In the genomic region with DNA sequence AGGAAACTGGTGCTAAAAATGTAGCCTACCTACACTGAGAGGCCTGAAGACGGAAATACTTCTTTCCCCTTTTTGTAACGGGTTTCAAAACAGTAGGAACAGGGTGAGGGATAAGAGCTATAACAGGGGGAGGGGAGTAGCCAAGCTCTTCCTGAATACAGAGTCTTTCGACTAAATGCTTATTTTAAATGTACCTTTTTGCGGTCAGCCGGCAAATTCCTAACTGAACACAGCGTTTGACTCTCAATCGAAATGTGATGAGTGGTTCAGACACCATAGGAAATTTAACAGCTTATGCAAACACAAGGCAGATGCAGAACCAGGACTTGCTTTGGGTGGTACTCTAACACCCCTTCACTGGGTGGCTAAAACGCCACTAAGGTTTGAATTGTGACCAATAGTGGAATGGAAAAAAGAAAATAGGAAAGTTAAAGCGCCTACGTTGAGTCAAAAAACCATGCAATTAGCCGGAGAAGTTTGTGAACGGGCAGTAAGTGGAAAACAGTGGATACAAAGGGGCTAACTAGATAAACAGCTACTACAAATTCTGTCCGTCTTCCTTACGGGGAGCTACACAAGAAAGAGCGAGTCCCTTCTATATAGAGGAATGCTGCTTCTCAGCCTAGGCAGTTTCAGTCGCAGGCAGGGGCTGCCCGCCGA, we compare ENCODE assay signal across 2 cellular contexts.
TF ChIP-seq lines count a peak whose summit lies in the region.

No MANE protein-coding gene starts in this region.

TF ChIP-seq in A549, 52 proteins besides CTCF, POLR2A, EP300 and RAD21 (continued from another document):
- TF ChIP-seq HES2 (IDR thresholded peaks at IDR 0.05) = no peak
TF ChIP-seq in A549: peak in this region for 2.

TF ChIP-seq in SK-N-SH, 30 proteins besides CTCF, POLR2A, EP300 and RAD21 (continued from another document):
- TF ChIP-seq, protein P1, sequence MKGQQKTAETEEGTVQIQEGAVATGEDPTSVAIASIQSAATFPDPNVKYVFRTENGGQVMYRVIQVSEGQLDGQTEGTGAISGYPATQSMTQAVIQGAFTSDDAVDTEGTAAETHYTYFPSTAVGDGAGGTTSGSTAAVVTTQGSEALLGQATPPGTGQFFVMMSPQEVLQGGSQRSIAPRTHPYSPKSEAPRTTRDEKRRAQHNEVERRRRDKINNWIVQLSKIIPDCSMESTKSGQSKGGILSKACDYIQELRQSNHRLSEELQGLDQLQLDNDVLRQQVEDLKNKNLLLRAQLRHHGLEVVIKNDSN (IDR thresholded peaks at IDR 0.05; ENCODE audit: borderline replicate concordance, low read depth) = no peak
- TF ChIP-seq, protein P2, sequence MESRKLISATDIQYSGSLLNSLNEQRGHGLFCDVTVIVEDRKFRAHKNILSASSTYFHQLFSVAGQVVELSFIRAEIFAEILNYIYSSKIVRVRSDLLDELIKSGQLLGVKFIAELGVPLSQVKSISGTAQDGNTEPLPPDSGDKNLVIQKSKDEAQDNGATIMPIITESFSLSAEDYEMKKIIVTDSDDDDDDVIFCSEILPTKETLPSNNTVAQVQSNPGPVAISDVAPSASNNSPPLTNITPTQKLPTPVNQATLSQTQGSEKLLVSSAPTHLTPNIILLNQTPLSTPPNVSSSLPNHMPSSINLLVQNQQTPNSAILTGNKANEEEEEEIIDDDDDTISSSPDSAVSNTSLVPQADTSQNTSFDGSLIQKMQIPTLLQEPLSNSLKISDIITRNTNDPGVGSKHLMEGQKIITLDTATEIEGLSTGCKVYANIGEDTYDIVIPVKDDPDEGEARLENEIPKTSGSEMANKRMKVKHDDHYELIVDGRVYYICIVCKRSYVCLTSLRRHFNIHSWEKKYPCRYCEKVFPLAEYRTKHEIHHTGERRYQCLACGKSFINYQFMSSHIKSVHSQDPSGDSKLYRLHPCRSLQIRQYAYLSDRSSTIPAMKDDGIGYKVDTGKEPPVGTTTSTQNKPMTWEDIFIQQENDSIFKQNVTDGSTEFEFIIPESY (IDR thresholded peaks at IDR 0.05; ENCODE audit: borderline replicate concordance, low read depth) = no peak
- TF ChIP-seq JUND (IDR thresholded peaks at IDR 0.05) = no peak
